In the genomic region with DNA sequence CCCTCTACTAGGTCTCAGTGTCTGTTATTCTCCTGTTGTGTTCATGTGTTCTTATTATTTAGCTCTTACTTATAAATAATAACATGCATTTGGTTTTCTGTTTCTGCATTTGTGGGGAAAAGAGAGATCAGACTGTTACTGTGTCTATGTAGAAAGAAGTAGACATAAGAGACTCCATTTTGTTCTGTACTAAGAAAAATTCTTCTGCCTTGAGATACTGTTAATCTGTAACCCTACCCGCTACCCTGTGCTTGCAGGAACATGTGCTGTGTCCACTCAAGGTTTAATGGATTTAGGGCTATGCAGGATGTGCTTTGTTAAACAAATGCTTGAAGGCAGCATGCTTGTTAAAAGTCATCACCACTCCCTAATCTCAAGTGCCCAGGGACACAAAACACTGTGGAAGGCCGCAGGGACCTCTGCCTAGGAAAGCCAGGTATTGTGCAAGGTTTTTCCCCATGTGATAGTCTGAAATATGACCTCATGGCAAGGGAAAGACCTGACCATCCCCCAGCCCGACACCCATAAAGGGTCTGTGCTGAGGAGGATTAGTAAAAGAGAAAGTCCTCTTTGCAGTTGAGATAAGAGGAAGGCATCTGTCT, we compare ENCODE assay signal across 1 cellular context.
A peak's percentile ranks its signal among the peaks of the same experiment; 100 is the strongest.
TF ChIP-seq lines count a peak whose summit lies in the region.

No MANE protein-coding gene starts in this region.

TF ChIP-seq in H1, 55 proteins besides CTCF, POLR2A, EP300 and RAD21:
- TF ChIP-seq CEBPB (IDR thresholded peaks at IDR 0.05; ENCODE audit: low read depth, low read length) (peak; percentile 90), MAX (IDR thresholded peaks at IDR 0.05) (0 out of 2 replicates have a peak, but pooled peaks have one; percentile 18)
